ENCODE assay signal across 22 cellular contexts in the genomic region with DNA sequence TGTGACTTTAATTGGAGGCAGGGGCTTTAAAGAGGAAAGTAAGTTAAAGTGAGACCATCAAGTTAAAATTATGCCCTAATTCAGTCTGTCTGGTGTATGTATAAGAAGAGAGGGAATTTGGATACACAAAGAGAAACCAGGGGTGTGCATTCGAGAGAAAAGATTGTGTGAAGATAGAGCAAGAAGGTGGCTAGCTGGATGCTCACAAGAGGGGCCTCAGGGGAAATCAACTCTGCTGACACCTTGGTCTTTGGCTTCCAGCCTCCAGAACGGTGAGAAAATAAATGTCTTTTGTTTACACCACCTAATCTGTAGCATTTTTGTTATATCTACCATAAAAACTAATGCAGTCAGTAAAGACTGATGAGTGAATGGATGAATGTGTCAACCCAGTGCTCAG.
"Had no signal": no experiment of that assay in that cellular context is flagged by ENCODE, and none has a peak within 500 bp of the region (broad histone marks: within the 10 kb centered on the region; RNA-seq: fewer than 3 reads in every experiment).

No MANE protein-coding gene starts in this region.

- H3K36me3 ChIP-seq: MG63 had no signal

- ATAC-seq: Panc1, PC-3 had no signal

- H3K27me3 ChIP-seq: MG63 had no signal

- H3K4me3 ChIP-seq: MG63 had no signal

- H3K9ac ChIP-seq: SK-N-SH had no signal

- H3K27ac ChIP-seq: RWPE1 had no signal

- H3K4me2 ChIP-seq: SK-N-SH had no signal

- DNase-seq: Karpas-422; KG1; MG63; NCI-H1092; NCI-H1105 treated with DMSO at 0.1 percent for 48 hours; NCI-H1417 treated with DMSO at 0.1 percent for 48 hours; NCI-H1694 treated with DMSO at 0.1 percent for 48 hours; NCI-H2029; NCI-H2081 treated with DMSO at 0.1 percent for 48 hours; NCI-H2171; NCI-H226; NCI-H446; NCI-H510A; NCI-H524 treated with DMSO at 0.1 percent for 48 hours; NCI-H774; NK-92 treated with Interleukin-12 subunit alpha and Interleukin-12 subunit beta, amount 100 ng/mL, for 24 hours; PC-3; SHP77; SK-N-SH; SW 1271 had no signal
